ENCODE assay signal across 1 cellular context in genomic region chr12:53695148-53696138, GRCh38.
TF ChIP-seq lines count a peak whose summit lies in the region.

No MANE protein-coding gene starts in this region.

TF ChIP-seq in endothelial cell of umbilical vein, 7 proteins besides CTCF, POLR2A, EP300 and RAD21:
- no peak for TF ChIP-seq MYC (IDR thresholded peaks at IDR 0.05; ENCODE audit: low read depth, low read length)
- TF ChIP-seq EZH2 (IDR thresholded peaks at IDR 0.05; ENCODE audit: borderline replicate concordance, low read depth, low read length, severe bottlenecking): no peak
- no peak for TF ChIP-seq GATA2 (IDR thresholded peaks at IDR 0.05; ENCODE audit: insufficient read depth, insufficient read length, low read depth, low read length)
- no peak for TF ChIP-seq FOS (IDR thresholded peaks at IDR 0.05; ENCODE audit: borderline replicate concordance, insufficient read depth, low read length)
- TF ChIP-seq POLR2AphosphoS5 (IDR thresholded peaks at IDR 0.05; ENCODE audit: insufficient read depth, low read depth, low read length): no peak
- no peak for TF ChIP-seq JUN (IDR thresholded peaks at IDR 0.05; ENCODE audit: borderline replicate concordance, insufficient read depth, insufficient read length, low read depth)
- TF ChIP-seq MAX (IDR thresholded peaks at IDR 0.05; ENCODE audit: insufficient read depth, insufficient read length): no peak
